ENCODE assay signal across 30 cellular contexts in the genomic region with DNA sequence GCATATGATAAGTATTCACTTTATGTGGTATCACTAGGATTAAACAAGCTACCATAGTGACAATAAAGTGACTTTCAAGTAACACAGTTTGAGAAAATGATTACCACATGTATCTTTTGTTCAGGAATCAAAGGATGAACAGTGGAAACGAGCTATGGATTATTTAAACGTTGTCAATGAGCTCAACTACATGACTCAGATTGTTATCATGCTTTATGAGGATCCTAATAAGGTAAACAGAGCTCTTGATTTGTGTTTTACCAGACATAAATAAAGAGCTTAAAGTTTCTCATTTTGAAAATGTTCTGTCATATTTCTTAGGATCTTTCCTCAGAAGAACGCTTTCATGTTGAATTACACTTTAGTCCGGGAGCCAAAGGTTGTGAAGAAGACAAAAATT.
"Had no signal": no experiment of that assay in that cellular context is flagged by ENCODE, and none has a peak within 500 bp of the region (broad histone marks: within the 10 kb centered on the region; RNA-seq: fewer than 3 reads in every experiment).

No MANE protein-coding gene starts in this region.

- H3K27ac ChIP-seq: cardiac muscle cell, SK-N-MC had no signal

- DNase-seq: activated B cell treated with CpG ODN at 0.5 μM for 24 hours; activated CD4-positive, alpha-beta memory T cell treated with anti-CD3 and anti-CD28 coated beads, Interleukin-2, amount 10 ng/mL, durations not matched to agents 7 days and 5 days; activated CD4-positive, alpha-beta T cell treated with anti-CD3 and anti-CD28 coated beads for 1 hour; activated CD4-positive, alpha-beta T cell treated with anti-CD3 and anti-CD28 coated beads, Interleukin-2, amount 10 ng/mL, durations not matched to agents 7 days and 5 days; activated gamma-delta T cell; activated naive CD4-positive, alpha-beta T cell treated with anti-CD3 and anti-CD28 coated beads for 36 hours; activated T-cell treated with anti-CD3 and anti-CD28 coated beads for 4 hours; activated T-cell treated with anti-CD3 and anti-CD28 coated beads, Interleukin-2, amount 50 U/mL, for 48 hours; amygdala; NCI-H1092; NCI-H1417 treated with DMSO at 0.1 percent for 48 hours; NCI-H1694; NCI-H2029; NCI-H2107; NCI-H2171 treated with DMSO at 0.1 percent for 48 hours; NCI-H226; NCI-H510A; NCI-H526 treated with DMSO at 0.1 percent for 48 hours; NCI-H82; RPMI8226; T-cell; T-helper 2 cell; T1000 had no signal

- FAIRE-seq: astrocyte, TTC549 had no signal

- H3K4me3 ChIP-seq: cardiac muscle cell, SK-N-MC had no signal

- H3K27me3 ChIP-seq: cardiac muscle cell had no signal

- ATAC-seq: activated T-helper 17 cell treated with anti-CD3 and anti-CD28 coated beads, Interleukin-2, amount 50 U/mL, for 72 hours; Panc1; Right ventricle myocardium inferior; T-cell had no signal
